In the genomic region with DNA sequence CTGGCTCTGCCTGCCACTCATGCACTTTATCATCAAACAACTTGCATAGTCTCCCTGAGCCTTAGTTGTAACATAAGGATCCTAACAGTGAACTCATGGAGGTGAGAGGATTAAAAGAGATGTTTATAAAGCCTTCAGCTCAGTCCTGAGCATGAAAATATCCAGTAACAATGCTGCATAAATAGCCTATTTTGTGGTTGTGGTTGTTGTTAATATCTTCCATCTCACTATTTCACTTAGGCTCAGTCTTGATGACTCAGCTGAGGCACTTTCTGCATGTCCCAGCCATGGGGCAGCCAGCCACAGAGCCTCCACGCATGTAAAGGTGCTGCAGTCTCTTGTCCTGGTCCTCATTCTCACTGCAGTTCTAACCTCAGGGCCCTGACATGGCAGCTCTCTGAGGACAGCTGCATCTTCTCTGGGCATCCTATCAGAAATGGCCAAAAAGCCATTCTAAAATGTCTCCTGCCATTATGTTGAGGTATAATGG, we compare ENCODE assay signal across 20 cellular contexts.
"Had no signal": no experiment of that assay in that cellular context is flagged by ENCODE, and none has a peak within 500 bp of the region (broad histone marks: within the 10 kb centered on the region; RNA-seq: fewer than 3 reads in every experiment).

No MANE protein-coding gene starts in this region.

- FAIRE-seq: islet of Langerhans, urothelium cell line had no signal

- H3K4me2 ChIP-seq: smooth muscle cell had no signal

- H3K4me3 ChIP-seq: ascending aorta, dorsolateral prefrontal cortex, gastroesophageal sphincter, left lung, smooth muscle cell, stomach had no signal

- H3K27me3 ChIP-seq: ascending aorta had no signal

- DNase-seq: activated CD4-positive, alpha-beta memory T cell treated with anti-CD3 and anti-CD28 coated beads for 36 hours; activated CD4-positive, alpha-beta T cell treated with anti-CD3 and anti-CD28 coated beads for 1 hour; activated CD8-positive, alpha-beta memory T cell treated with anti-CD3 and anti-CD28 coated beads, Interleukin-2, amount 10 ng/mL, durations not matched to agents 7 days and 5 days; activated naive CD4-positive, alpha-beta T cell treated with anti-CD3 and anti-CD28 coated beads for 36 hours; activated naive CD8-positive, alpha-beta T cell treated with anti-CD3 and anti-CD28 coated beads, Interleukin-2, amount 50 U/mL, for 24 hours; activated T-cell treated with anti-CD3 and anti-CD28 coated beads, Interleukin-2, amount 50 U/mL, for 1 hour; dorsolateral prefrontal cortex; endodermal cell; erythroblast; left lung; natural killer cell; right cardiac atrium; stimulated activated CD4-positive, alpha-beta T cell treated with anti-CD3 and anti-CD28 coated beads, Interleukin-4, amount 100 ng/mL, for 4 hours; stomach; SW 1271 had no signal

- ATAC-seq: activated CD8-positive, alpha-beta memory T cell treated with anti-CD3 and anti-CD28 coated beads, Interleukin-2, amount 10 ng/mL, durations not matched to agents 7 days and 5 days; activated naive CD8-positive, alpha-beta T cell treated with anti-CD3 and anti-CD28 coated beads, Interleukin-2, amount 50 U/mL, for 24 hours; gastroesophageal sphincter; left lung; natural killer cell; right cardiac atrium had no signal

- H3K4me1 ChIP-seq: ascending aorta, gastroesophageal sphincter, left lung, stomach had no signal

- H3K9me3 ChIP-seq: ascending aorta, gastroesophageal sphincter, left lung, stomach had no signal

- H3K27ac ChIP-seq: ascending aorta, dorsolateral prefrontal cortex, gastroesophageal sphincter, left lung, stomach had no signal

- H3K36me3 ChIP-seq: ascending aorta, gastroesophageal sphincter, left lung, stomach had no signal
